ENCODE assay signal across 15 cellular contexts in the genomic region with DNA sequence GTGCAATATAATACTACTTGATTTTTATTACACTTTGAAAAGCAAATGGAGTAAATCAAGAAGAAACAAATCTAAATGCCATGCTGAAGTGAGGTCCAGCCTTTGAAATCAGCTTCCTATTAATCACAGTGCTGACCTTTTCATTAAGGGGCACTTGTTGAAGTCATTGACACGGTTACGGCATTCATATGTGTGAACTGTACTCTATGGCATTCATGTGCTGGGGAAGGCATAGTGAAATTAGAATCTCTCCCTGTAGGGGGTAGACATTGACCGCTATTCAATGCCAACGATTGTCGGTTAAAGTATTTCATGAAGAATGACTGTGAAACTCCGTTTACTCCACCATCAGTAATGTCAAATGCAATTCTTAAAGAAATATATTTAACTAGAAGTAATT.
DNase-seq lines count a peak whose midpoint lies in the region; ATAC-seq, FAIRE-seq and TF ChIP-seq lines count a peak whose summit lies in the region.
"Had no signal": no experiment of that assay in that cellular context is flagged by ENCODE, and none has a peak within 500 bp of the region (broad histone marks: within the 10 kb centered on the region; RNA-seq: fewer than 3 reads in every experiment).

No MANE protein-coding gene starts in this region.

- no peaks in the 10 kb centered on the region for H3K9me3 ChIP-seq in sigmoid colon

- intact Hi-C loops in sigmoid colon (cut with DNase I) = loop anchor here (1.0 to 10.0 kb wide), 2 partner anchors 296 to 530 kb away; partner anchors contain the start of gene SEMA3A

- no peaks in the 10 kb centered on the region for H3K36me3 ChIP-seq in sigmoid colon

- TF ChIP-seq CTCF in fibroblast of mammary gland (conservative IDR thresholded peaks at IDR 0.05; ENCODE audit: control insufficient read depth, insufficient read depth, low read depth, low read length) (no peak), sigmoid colon (IDR thresholded peaks at IDR 0.05) (peak in 1 of 4 experiments; percentile 13)

- TF ChIP-seq POLR2A in sigmoid colon (IDR thresholded peaks at IDR 0.05) = no peak

- no peaks in the 10 kb centered on the region for H3K4me1 ChIP-seq in sigmoid colon

- H3K4me3 ChIP-seq in fibroblast of mammary gland (ENCODE audit: control insufficient read depth, low read depth, low read length) (no peak overlapping the region), sigmoid colon (peak overlapping the region; percentile 6 to 38 (median 30))
- H3K4me3 ChIP-seq: dorsolateral prefrontal cortex had no signal

- no peak for TF ChIP-seq EP300 in sigmoid colon (IDR thresholded peaks at IDR 0.05)

- peak; percentile 75 for FAIRE-seq in G401.6 (lab: Jason Lieb, UNC)

- no peak for ATAC-seq in HG03159 (IDR thresholded peaks at IDR 0.05; ENCODE audit: unreplicated experiment)
- no peak for ATAC-seq in GM19397 (IDR thresholded peaks at IDR 0.05; ENCODE audit: unreplicated experiment)
- no peak for ATAC-seq in HG02840 (IDR thresholded peaks at IDR 0.05; ENCODE audit: low FRiP score, unreplicated experiment)

- DNase-seq in NCI-H748 (lab: John Stamatoyannopoulos, UW; ENCODE audit: unreplicated experiment) = peak; percentile 30
- DNase-seq in fibroblast of mammary gland (ENCODE audit: low read depth) = peak; percentile 23
- no peak for DNase-seq in sigmoid colon
- no peak for DNase-seq in activated effector memory CD4-positive, alpha-beta T cell treated with anti-CD3 and anti-CD28 coated beads, Interleukin-2, amount 50 U/mL, for 16 hours
- DNase-seq: Calu3, dorsolateral prefrontal cortex, head of caudate nucleus, mammary epithelial cell, posterior cingulate gyrus, RPMI8226, substantia nigra had no signal

- no peaks in the 10 kb centered on the region for H3K27me3 ChIP-seq in sigmoid colon
- H3K27me3 ChIP-seq: dorsolateral prefrontal cortex had no signal

- 89 to 91% methylated on average over 6 of the region's 6 CpGs for whole genome bisulfite sequencing in sigmoid colon, 2 donors

- H3K27ac ChIP-seq in sigmoid colon = peak overlapping the region in 3 of 4 donors; percentile 58 to 71 (median 60)
- H3K27ac ChIP-seq: dorsolateral prefrontal cortex had no signal

Comparison
In these comparisons a context has a peak if more than half of its experiments do, and no peak if none do; other contexts are left out.
1. DNase-seq: peak in NCI-H748 (single experiment) and fibroblast of mammary gland (single experiment); none in sigmoid colon (single experiment) and activated effector memory CD4-positive, alpha-beta T cell treated with anti-CD3 and anti-CD28 coated beads, Interleukin-2, amount 50 U/mL, for 16 hours (single experiment).